In the genomic region with DNA sequence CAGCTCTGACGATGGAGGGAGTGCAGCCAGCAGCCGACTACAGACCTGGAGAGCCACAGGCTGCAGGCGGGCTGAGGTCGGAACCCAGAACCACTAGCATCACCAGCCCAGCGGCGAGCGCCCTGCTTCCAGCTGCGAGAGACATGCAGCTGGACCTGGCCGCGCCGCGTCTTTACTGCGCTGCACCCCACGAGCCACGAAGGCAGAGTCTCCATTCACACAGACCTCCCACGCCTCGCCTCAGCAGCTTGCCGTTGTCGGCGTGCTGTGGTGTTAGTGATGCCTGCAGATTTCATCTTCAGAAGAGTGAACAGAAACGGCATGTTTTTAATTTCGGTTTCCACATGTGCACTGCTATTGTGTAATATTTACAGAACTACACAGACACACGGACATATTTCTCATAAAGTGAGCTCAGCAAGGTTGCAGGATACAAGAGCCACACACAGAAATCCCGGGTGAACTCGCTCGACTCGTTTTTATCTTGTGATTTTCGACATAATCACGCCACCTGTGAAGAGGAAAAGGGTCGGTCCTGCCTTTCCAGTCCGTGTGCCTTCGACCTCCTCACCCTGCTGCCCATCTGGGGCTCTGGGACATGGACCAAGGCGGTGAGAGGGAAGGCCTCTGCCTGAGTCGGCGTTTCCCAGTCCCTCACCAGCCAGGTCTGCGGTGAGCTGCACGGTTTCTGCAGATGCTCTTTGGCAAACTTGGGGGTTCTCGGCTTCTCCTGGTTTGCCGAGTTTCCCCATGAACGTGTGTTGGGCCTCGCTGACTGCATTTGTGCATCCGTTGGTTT, we compare ENCODE assay signal across 11 cellular contexts.
DNase-seq lines count a peak whose midpoint lies in the region; ATAC-seq, FAIRE-seq and TF ChIP-seq lines count a peak whose summit lies in the region.
"Had no signal": no experiment of that assay in that cellular context is flagged by ENCODE, and none has a peak within 500 bp of the region (broad histone marks: within the 10 kb centered on the region; RNA-seq: fewer than 3 reads in every experiment).

No MANE protein-coding gene starts in this region.

- peaks cover 6% of the 10 kb centered on the region for H3K27me3 Mint-ChIP-seq in HFFc6 (ENCODE audit: insufficient read depth)

- H3K4me1 Mint-ChIP-seq in HFFc6 (ENCODE audit: low read depth) = peaks cover 32% of the 10 kb centered on the region

- H3K4me3 Mint-ChIP-seq in HFFc6 = peak overlapping the region; percentile 82

- DNase-seq in HFFc6 (peak; percentile 34), fibroblast of gingiva (ENCODE audit: low read depth) (peak; percentile 80), H54 (ENCODE audit: insufficient read length, low spot score) (no peak), EL (no peak)
- DNase-seq in activated CD4-positive, alpha-beta T cell treated with anti-CD3 and anti-CD28 coated beads, Interleukin-2, amount 50 U/mL, for 4 hours = peak; percentile 47 to 57
- DNase-seq in stimulated activated CD8-positive, alpha-beta memory T cell treated with anti-CD3 and anti-CD28 coated beads, Interleukin-4, amount 100 ng/mL, for 48 hours = peak; percentile 66
- DNase-seq: NCI-H2081 had no signal

- H3K36me3 Mint-ChIP-seq in HFFc6 (ENCODE audit: low read depth) = no peaks in the 10 kb centered on the region

- no peaks in the 10 kb centered on the region for H3K9me3 Mint-ChIP-seq in HFFc6

- no peak for FAIRE-seq in H54 (lab: Jason Lieb, UNC)
- FAIRE-seq: frontal cortex, GM12878 had no signal

- no peak for TF ChIP-seq POLR2A in H54 (IDR thresholded peaks at IDR 0.05; ENCODE audit: low read depth, low read length)

- no peak for TF ChIP-seq CTCF in HFFc6 (IDR thresholded peaks at IDR 0.05)

- H3K27ac Mint-ChIP-seq in HFFc6 = peak overlapping the region; percentile 46; the same call in 1 of the 2 replicates

- ATAC-seq in HG03025 (IDR thresholded peaks at IDR 0.05; ENCODE audit: low FRiP score, unreplicated experiment) = no peak
- no peak for ATAC-seq in GM18873 (IDR thresholded peaks at IDR 0.05; ENCODE audit: low FRiP score, unreplicated experiment)
- ATAC-seq: GM12878 had no signal

Comparison
In these comparisons a context has a peak if more than half of its experiments do, and no peak if none do; other contexts are left out.
1. DNase-seq: peak in HFFc6 (single experiment), activated CD4-positive, alpha-beta T cell treated with anti-CD3 and anti-CD28 coated beads, Interleukin-2, amount 50 U/mL, for 4 hours (2 of 2), fibroblast of gingiva (single experiment) and stimulated activated CD8-positive, alpha-beta memory T cell treated with anti-CD3 and anti-CD28 coated beads, Interleukin-4, amount 100 ng/mL, for 48 hours (single experiment); none in H54 (single experiment) and EL (single experiment).